ENCODE assay signal across 22 cellular contexts in the genomic region with DNA sequence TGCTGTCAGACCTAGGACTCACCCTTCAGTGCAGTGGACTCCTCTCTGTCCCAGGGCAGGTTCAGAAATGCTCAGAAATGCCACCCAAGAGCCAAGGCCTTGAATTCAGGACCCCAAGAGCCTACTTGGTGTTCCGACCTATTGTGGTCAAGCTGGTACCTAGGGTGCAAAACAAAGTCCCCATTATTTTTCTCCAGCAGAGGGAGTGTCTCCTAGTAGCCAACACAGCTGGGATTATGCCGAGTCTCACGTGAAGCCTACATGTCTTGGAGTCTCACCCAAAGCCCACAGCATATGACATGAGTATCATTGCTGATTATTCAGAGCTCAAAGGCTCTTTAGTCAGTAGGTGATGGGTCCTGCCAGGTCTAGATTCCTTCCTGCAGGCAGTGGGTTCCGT.
"Had no signal": no experiment of that assay in that cellular context is flagged by ENCODE, and none has a peak within 500 bp of the region (broad histone marks: within the 10 kb centered on the region; RNA-seq: fewer than 3 reads in every experiment).

No MANE protein-coding gene starts in this region.

- H3K4me3 ChIP-seq: hepatocyte, left ventricle myocardium inferior, sigmoid colon, smooth muscle cell, stomach, suprapubic skin, tibial nerve had no signal

- H3K27ac ChIP-seq: hepatocyte, left ventricle myocardium inferior, sigmoid colon, stomach, suprapubic skin, tibial nerve had no signal

- H3K4me1 ChIP-seq: left ventricle myocardium inferior, sigmoid colon, stomach, suprapubic skin, tibial nerve had no signal

- H3K27me3 ChIP-seq: hepatocyte, sigmoid colon, stomach, suprapubic skin, tibial nerve had no signal

- H3K36me3 ChIP-seq: left ventricle myocardium inferior, sigmoid colon, stomach, suprapubic skin had no signal

- DNase-seq: activated CD4-positive, alpha-beta memory T cell treated with anti-CD3 and anti-CD28 coated beads, Interleukin-2, amount 10 ng/mL, durations not matched to agents 7 days and 5 days; activated CD4-positive, alpha-beta T cell treated with anti-CD3 and anti-CD28 coated beads, Interleukin-2, amount 10 ng/mL, durations not matched to agents 24 days and 14 days; activated CD8-positive, alpha-beta memory T cell treated with anti-CD3 and anti-CD28 coated beads, Interleukin-2, amount 10 ng/mL, durations not matched to agents 7 days and 5 days; activated effector memory CD4-positive, alpha-beta T cell treated with anti-CD3 and anti-CD28 coated beads, Interleukin-2, amount 50 U/mL, for 16 hours; activated naive CD4-positive, alpha-beta T cell treated with anti-CD3 and anti-CD28 coated beads, Interleukin-2, amount 10 ng/mL, durations not matched to agents 7 days and 5 days; activated T-cell treated with anti-CD3 and anti-CD28 coated beads for 4 hours; amygdala; cerebellar nuclear complex; effector CD4-positive, alpha-beta T cell; foreskin melanocyte; left ventricle myocardium inferior; mammary epithelial cell; retina; sigmoid colon; stimulated activated CD4-positive, alpha-beta T cell treated with anti-CD3 and anti-CD28 coated beads, Interleukin-15, amount 100 ng/mL, for 24 hours; stomach; T1000 had no signal

- FAIRE-seq: urothelium cell line had no signal
